8 cellular contexts compared by ENCODE assay signal in the genomic region with DNA sequence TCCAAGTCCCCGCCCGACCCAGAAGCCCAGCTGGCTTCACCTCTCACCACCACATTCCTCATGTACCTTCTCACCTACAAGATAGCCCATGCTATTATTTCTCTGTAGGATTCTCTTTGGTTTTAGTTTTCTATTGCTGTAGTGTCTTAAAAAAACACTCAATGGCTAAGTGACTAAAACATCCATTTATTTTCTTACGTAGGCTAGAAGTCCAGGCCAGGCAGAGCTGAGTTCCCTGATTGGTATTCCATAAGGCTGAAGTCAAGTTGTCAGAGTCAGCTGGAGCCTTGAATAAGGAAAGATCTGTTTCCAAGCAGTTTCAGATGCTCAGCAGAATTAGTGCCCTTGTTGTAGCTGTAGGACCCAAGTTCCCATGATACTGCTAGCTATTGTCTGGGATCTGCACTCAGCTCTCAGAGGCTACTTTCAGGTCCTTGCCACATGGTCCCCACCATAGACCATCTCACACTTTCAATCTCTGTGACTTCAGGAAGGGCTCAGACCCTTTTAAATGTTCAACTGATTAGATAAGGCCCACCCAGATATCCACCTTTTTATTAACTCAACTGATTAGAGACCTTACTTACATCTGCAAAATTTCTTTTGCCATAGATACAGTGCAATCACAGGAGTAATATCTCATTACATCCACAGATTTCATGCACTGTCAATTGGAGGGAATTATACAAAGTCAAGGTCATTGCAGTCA.
"Had no signal": no experiment of that assay in that cellular context is flagged by ENCODE, and none has a peak within 500 bp of the region (broad histone marks: within the 10 kb centered on the region; RNA-seq: fewer than 3 reads in every experiment).

No MANE protein-coding gene starts in this region.

- FAIRE-seq: G401.6, GM12878, GM12891, GM12892, GM18507, GM19239 had no signal

- H3K4me3 ChIP-seq: GM12878 had no signal

- ATAC-seq: GM12878 had no signal

- DNase-seq: GDM1, GF-D8 had no signal
